ENCODE assay signal across 15 cellular contexts in genomic region chr7:150911590-150912267, GRCh38. TPM values are rescaled to one million over a fixed set of nuclear protein-coding genes. Genes with fewer than 3 reads are reported as not detected.
DNase-seq lines count a peak whose midpoint lies in the region; ATAC-seq, FAIRE-seq and TF ChIP-seq lines count a peak whose summit lies in the region.
"Had no signal": no experiment of that assay in that cellular context is flagged by ENCODE, and none has a peak within 500 bp of the region (broad histone marks: within the 10 kb centered on the region; RNA-seq: fewer than 3 reads in every experiment).

No MANE protein-coding gene starts in this region.

- intact Hi-C loops in Panc1 (cut with micrococcal nuclease; ENCODE audit: unreplicated experiment), result no loop called here
- intact Hi-C loops in HepG2 (cut with micrococcal nuclease; ENCODE audit: unreplicated experiment), result no loop called here
- intact Hi-C loops in testis (cut with DNase I; ENCODE audit: low total_unique reads), result no loop called here
- intact Hi-C loops in uterus (cut with DNase I; ENCODE audit: low total_unique reads), result no loop called here

- in situ Hi-C loops in Panc1 (cut with HindIII; ENCODE audit: low pct_unique_long_range_greater_than_20kb, low sequenced_read_pairs) (no loop called here), HepG2 (cut with HindIII; ENCODE audit: extremely low pct_ligation_motif_present, low pct_unique_long_range_greater_than_20kb) (no loop called here)

- no peaks in the 10 kb centered on the region for H3K79me2 ChIP-seq in HepG2 (ENCODE audit: insufficient read depth, low read length)

- ATAC-seq in A549 (peak; percentile 14 to 21; a peak in 3 of 6 replicates), Panc1 (0 out of 2 replicates have a peak, but pooled peaks have one; percentile 22), HepG2 (peak; percentile 37), HG02938 (IDR thresholded peaks at IDR 0.05; ENCODE audit: unreplicated experiment) (no peak)

- H3K27ac ChIP-seq in A549 (no peak overlapping the region), Panc1 (ENCODE audit: low read length) (no peak overlapping the region), HepG2 (ENCODE audit: extremely low read length, insufficient read depth, low read length) (no peak overlapping the region), testis (peak overlapping the region; percentile 48 to 76), uterus (no peak overlapping the region)
- H3K27ac ChIP-seq: C4-2B had no signal

- TF ChIP-seq CTCF in A549 (IDR thresholded peaks at IDR 0.05), result no peak
- no peak for TF ChIP-seq CTCF in Panc1 (IDR thresholded peaks at IDR 0.05)
- no peak for TF ChIP-seq CTCF in HepG2 (CRISPR knock-in tag; IDR thresholded peaks at IDR 0.05)
- TF ChIP-seq CTCF in testis (IDR thresholded peaks at IDR 0.05), result no peak
- TF ChIP-seq CTCF in uterus (IDR thresholded peaks at IDR 0.05), result no peak

- H3K27me3 ChIP-seq in Panc1 (ENCODE audit: control insufficient read depth, insufficient read depth, low read length), result peaks cover 7% of the 10 kb centered on the region; the same call in 1 of the 2 replicates
- peaks cover 0 to 30% of the 10 kb centered on the region in 2 experiments; a peak in 3 of 5 replicates for H3K27me3 ChIP-seq in HepG2 (ENCODE audit: control insufficient read depth in 1 of 2, insufficient read depth in 2 of 2, low read length in 2 of 2)
- H3K27me3 ChIP-seq in testis, result no peaks in the 10 kb centered on the region
- H3K27me3 ChIP-seq in uterus, result no peaks in the 10 kb centered on the region

- H3K36me3 ChIP-seq in Panc1 (ENCODE audit: control insufficient read depth, insufficient read depth, low read length) (no peaks in the 10 kb centered on the region), HepG2 (replicated peaks in 1 of 2; ENCODE audit: control insufficient read depth in 1 of 2, insufficient read depth in 2 of 2, low read length in 2 of 2) (no peaks in the 10 kb centered on the region), testis (ENCODE audit: low read depth, missing control alignments) (no peaks in the 10 kb centered on the region), uterus (no peaks in the 10 kb centered on the region)
- H3K36me3 ChIP-seq: HAP-1 had no signal

- TF ChIP-seq EP300 in A549 (IDR thresholded peaks at IDR 0.05) (no peak), HepG2 (IDR thresholded peaks at IDR 0.05; ENCODE audit: low read depth in 2 of 2, low read length in 2 of 2) (no peak), HepG2 (CRISPR knock-in tag; IDR thresholded peaks at IDR 0.05; ENCODE audit: borderline replicate concordance) (no peak)

- FAIRE-seq in A549 (lab: Jason Lieb, UNC), result no peak
- no peak for FAIRE-seq in HepG2 (lab: Jason Lieb, UNC)

- 31% methylated on average over 11 of the region's 11 CpGs for WGBS in A549 (ENCODE audit: missing lambda C conversion rate)
- WGBS in HepG2 (ENCODE audit: low lambda C conversion rate), result 21% methylated on average over 11 of the region's 11 CpGs
- 38 to 43% methylated on average over 9 to 11 of the region's 11 CpGs for WGBS in testis, 2 donors

- H3K4me2 ChIP-seq in A549 (no peak overlapping the region), HepG2 (ENCODE audit: low read depth, low read length) (no peak overlapping the region)

- DNase-seq in A549 (ENCODE audit: low read depth in 1 of 2, low spot score in 1 of 2) (no peak), Panc1 (ENCODE audit: low read depth, low spot score) (no peak), HepG2 (ENCODE audit: low spot score) (no peak), testis (peak; percentile 86), uterus (no peak)
- DNase-seq: AML-193; CD4-positive, alpha-beta T cell; DMS153; DMS79 treated with DMSO at 0.1 percent for 48 hours; GF-D8 had no signal

- TF ChIP-seq RAD21 in A549 (conservative IDR thresholded peaks at IDR 0.05 in 1 of 2, IDR thresholded peaks at IDR 0.05 in 1 of 2) (no peak), HepG2 (CRISPR knock-in tag; IDR thresholded peaks at IDR 0.05) (no peak)

- CTCF ChIA-PET in A549 (lab: Yijun Ruan, JAX) (interaction anchor here (0.9 to 6.8 kb wide), 5 partner anchors 13 to 106 kb away, joined by 3 to 54 read pairs (median 4); no protein-coding TSS in a partner anchor), Panc1 (lab: Charles Lee) (interaction anchor here (0.7 to 1.0 kb wide), 2 partner anchors 13 to 74 kb away, joined by 3 to 4 read pairs; no protein-coding TSS in a partner anchor), HepG2 (lab: Yijun Ruan, JAX; ENCODE audit: low intra/inter-chr PET ratio, low total read pairs) (no interaction called here)

- H3K9ac ChIP-seq in HepG2 (ENCODE audit: insufficient read depth, low read depth, low read length), result no peak overlapping the region

- BruUV-seq in Panc1 (replicated peaks; lab: Mats Ljungman, UMichigan) (no TSS peak), HepG2 (replicated peaks; lab: Mats Ljungman, UMichigan) (no TSS peak)

- H3K4me1 ChIP-seq in A549 (no peaks in the 10 kb centered on the region), Panc1 (ENCODE audit: control insufficient read depth, insufficient read depth, low read length) (no peaks in the 10 kb centered on the region), HepG2 (ENCODE audit: insufficient read depth, low read length) (no peaks in the 10 kb centered on the region), testis (peaks cover 23% of the 10 kb centered on the region), uterus (no peaks in the 10 kb centered on the region)
- H3K4me1 ChIP-seq: HAP-1 had no signal

- 0 out of 2 replicates have a peak, but pooled peaks cover 3% of the 10 kb centered on the region for H4K20me1 ChIP-seq in HepG2 (ENCODE audit: insufficient read depth, low read length)

- H3K9me3 ChIP-seq in A549, result no peaks in the 10 kb centered on the region
- H3K9me3 ChIP-seq in Panc1 (ENCODE audit: control insufficient read depth, insufficient read depth, low read depth, low read length), result no peaks in the 10 kb centered on the region
- H3K9me3 ChIP-seq in HepG2 (ENCODE audit: low read length), result no peaks in the 10 kb centered on the region
- no peaks in the 10 kb centered on the region for H3K9me3 ChIP-seq in testis
- H3K9me3 ChIP-seq in uterus, result no peaks in the 10 kb centered on the region
- H3K9me3 ChIP-seq: HAP-1 had no signal

- POLR2A ChIA-PET in A549 (lab: Yijun Ruan, JAX), result no interaction called here
- POLR2A ChIA-PET in Panc1 (lab: Charles Lee), result interaction anchor here (0.6 kb wide), 1 partner anchor 332 kb away, joined by 5 read pairs; no protein-coding TSS in a partner anchor
- POLR2A ChIA-PET in HepG2 (lab: Yijun Ruan, JAX), result no interaction called here

- H3K4me3 ChIP-seq in A549, result no peak overlapping the region
- no peak overlapping the region for H3K4me3 ChIP-seq in Panc1 (ENCODE audit: low read depth in 2 of 2, low read length in 2 of 2)
- no peak overlapping the region for H3K4me3 ChIP-seq in HepG2 (replicated peaks in 1 of 3; ENCODE audit: insufficient read depth in 1 of 3, low read depth in 2 of 3, low read length in 3 of 3)
- no peak overlapping the region for H3K4me3 ChIP-seq in testis
- no peak overlapping the region for H3K4me3 ChIP-seq in uterus
- H3K4me3 ChIP-seq: HAP-1 had no signal

- H2AFZ ChIP-seq in HepG2 (ENCODE audit: low read length), result no peak overlapping the region

- TF ChIP-seq POLR2A in A549 (IDR thresholded peaks at IDR 0.05; ENCODE audit: low read length), result no peak
- TF ChIP-seq POLR2A in HepG2 (IDR thresholded peaks at IDR 0.05; ENCODE audit: insufficient read depth in 1 of 2, low read depth in 2 of 2, low read length in 2 of 2), result no peak
- no peak for TF ChIP-seq POLR2A in testis (IDR thresholded peaks at IDR 0.05)
- no peak for TF ChIP-seq POLR2A in uterus (IDR thresholded peaks at IDR 0.05)

TF ChIP-seq in A549, 52 proteins besides CTCF, POLR2A, EP300 and RAD21 (continues in another document):
- no peak for TF ChIP-seq PHF8 (IDR thresholded peaks at IDR 0.05; ENCODE audit: borderline replicate concordance, low read depth)
- no peak for TF ChIP-seq TFCP2L1 (CRISPR knock-in tag; IDR thresholded peaks at IDR 0.05)
- no peak for TF ChIP-seq RCOR1 (IDR thresholded peaks at IDR 0.05; ENCODE audit: low read depth, low read length)

TF ChIP-seq in HepG2, 621 proteins besides CTCF, POLR2A, EP300 and RAD21 (continues in another document):
- no peak for TF ChIP-seq ZNF839 (CRISPR knock-in tag; IDR thresholded peaks at IDR 0.05; ENCODE audit: borderline replicate concordance)

RNA-seq across cellular contexts. Expression of gene AOC1, which starts 59.4 kb away (rescaled TPM):
- polyA plus RNA-seq in A549 (2011; rRNA removed) (not detected in 2 replicates), A549 (2017; fragmentation: RNase III; extraction: RNeasy Plus Mini Kit Qiagen cat#74134 plus additional on column Dnase treatment) (not detected in 3 replicates), HepG2 (2011; rRNA removed) (not detected in 2 replicates), testis (ENCODE audit: insufficient read depth, low read depth, low replicate concordance) (6.2 TPM)
- not detected in 2 replicates for polyA plus RNA-seq in A549 (2012; cell fraction: cytosol; rRNA removed)
- not detected in 2 replicates for polyA plus RNA-seq in A549 (2012; cell fraction: nucleus; rRNA removed)
- polyA minus RNA-seq in A549 (2011; rRNA and poly(A)+ RNA removed), result not detected in 2 replicates
- total RNA-seq in Panc1 (2021; ENCODE audit: unreplicated experiment) (0.15 TPM), HepG2 (2016; rRNA removed; fragmentation: Illumina TruSeq; extraction: Trizol) (not detected in 2 replicates), testis (1 to 10 TPM; 2.8 to 4.5 TPM), uterus (under 1 TPM in 3 of 4 donors, not detected in 1; 0.26 to 0.55 (median 0.29) TPM)
- not detected for polyA plus RNA-seq in Panc1 (2012; ENCODE audit: insufficient read length)
- not detected in 2 replicates for total RNA-seq in HepG2 (2016; cell fraction: cytosol; rRNA removed; fragmentation: Illumina TruSeq; extraction: Trizol; ENCODE audit: low read depth)
- not detected in 2 replicates for total RNA-seq in HepG2 (2016; cell fraction: insoluble cytoplasmic fraction; rRNA removed; fragmentation: Illumina TruSeq; extraction: Trizol)
- not detected in 2 replicates for total RNA-seq in HepG2 (2016; cell fraction: membrane; rRNA removed; fragmentation: Illumina TruSeq; extraction: Trizol)
- total RNA-seq in HepG2 (2016; cell fraction: nucleus; rRNA removed; fragmentation: Illumina TruSeq; extraction: Trizol), result not detected in 2 replicates
- polyA plus RNA-seq in HepG2 (2011; cell fraction: cytosol; rRNA removed), result not detected in 2 replicates
- not detected in 2 replicates for polyA plus RNA-seq in HepG2 (2011; cell fraction: nucleus; rRNA removed)
- not detected in 2 replicates for polyA plus RNA-seq in HepG2 (2012)
- not detected in 2 replicates for polyA plus RNA-seq in HepG2 (2016; cell fraction: cytosol; fragmentation: Illumina TruSeq; extraction: Trizol; ENCODE audit: low read depth)
- not detected in 2 replicates for polyA plus RNA-seq in HepG2 (2016; cell fraction: insoluble cytoplasmic fraction; fragmentation: Illumina TruSeq; extraction: Trizol; ENCODE audit: low read depth)
- not detected in 2 replicates for polyA plus RNA-seq in HepG2 (2016; cell fraction: membrane; fragmentation: Illumina TruSeq; extraction: Trizol; ENCODE audit: low read depth)
- not detected in 2 replicates for polyA plus RNA-seq in HepG2 (2016; cell fraction: nucleus; fragmentation: Illumina TruSeq; extraction: Trizol; ENCODE audit: insufficient read depth, low read depth)
- polyA minus RNA-seq in HepG2 (2011; rRNA and poly(A)+ RNA removed; ENCODE audit: low replicate concordance), result not detected in 2 replicates
- not detected in 2 replicates for polyA minus RNA-seq in HepG2 (2011; cell fraction: cytosol; rRNA and poly(A)+ RNA removed)
- polyA minus RNA-seq in HepG2 (2011; cell fraction: nucleus; rRNA and poly(A)+ RNA removed), result not detected in 2 replicates
- total RNA-seq: A172; CD4-positive, alpha-beta T cell had no signal
- polyA plus RNA-seq: BJ had no signal

Comparison
In these comparisons a context has a peak if more than half of its experiments do, and no peak if none do; other contexts are left out.
1. H3K27ac ChIP-seq: peak in testis (2 of 2); none in A549 (0 of 2), Panc1 (single experiment), HepG2 (single experiment) and uterus (0 of 2).